23 cellular contexts compared by ENCODE assay signal in genomic region chr4:156751486-156751885, GRCh38.
DNase-seq lines count a peak whose midpoint lies in the region; ATAC-seq, FAIRE-seq and TF ChIP-seq lines count a peak whose summit lies in the region.
"Had no signal": no experiment of that assay in that cellular context is flagged by ENCODE, and none has a peak within 500 bp of the region (broad histone marks: within the 10 kb centered on the region; RNA-seq: fewer than 3 reads in every experiment).

No MANE protein-coding gene starts in this region.

- CTCF ChIA-PET in WTC11 (lab: Charles Lee), result no interaction called here

- H3K4me1 ChIP-seq in RWPE2 (ENCODE audit: insufficient read depth, poor library complexity, severe bottlenecking), result peaks cover 12% of the 10 kb centered on the region

- no peaks in the 10 kb centered on the region for H3K36me3 ChIP-seq in RWPE2 (ENCODE audit: low read depth)
- H3K36me3 ChIP-seq: thoracic aorta had no signal

- no peaks in the 10 kb centered on the region for H3K27me3 Mint-ChIP-seq in natural killer cell treated with Interleukin-12 subunit alpha and Interleukin-12 subunit beta and Interleukin-15 and Interleukin-18, amount 100 ng/mL, for 72 hours
- no peaks in the 10 kb centered on the region for H3K27me3 Mint-ChIP-seq in WTC11 (ENCODE audit: low read depth)
- H3K27me3 Mint-ChIP-seq: brain; CD4-positive, alpha-beta memory T cell; memory B cell had no signal

- H3K4me3 ChIP-seq in RWPE2 (ENCODE audit: severe bottlenecking) (no peak overlapping the region), fibroblast of pulmonary artery (replicated peaks; ENCODE audit: low read depth, low read length) (no peak overlapping the region)
- H3K4me3 ChIP-seq: GM23338, K562, thoracic aorta had no signal

- H3K36me3 Mint-ChIP-seq in natural killer cell treated with Interleukin-12 subunit alpha and Interleukin-12 subunit beta and Interleukin-15 and Interleukin-18, amount 100 ng/mL, for 72 hours, result peaks cover 6% of the 10 kb centered on the region
- no peaks in the 10 kb centered on the region for H3K36me3 Mint-ChIP-seq in WTC11
- H3K36me3 Mint-ChIP-seq: brain; CD4-positive, alpha-beta memory T cell; memory B cell had no signal

- no peak overlapping the region for H3K27ac Mint-ChIP-seq in natural killer cell treated with Interleukin-12 subunit alpha and Interleukin-12 subunit beta and Interleukin-15 and Interleukin-18, amount 100 ng/mL, for 72 hours
- no peak overlapping the region for H3K27ac Mint-ChIP-seq in WTC11
- H3K27ac Mint-ChIP-seq: brain; CD4-positive, alpha-beta memory T cell; GM23338; memory B cell had no signal

- no peak for TF ChIP-seq POLR2A in H54 (IDR thresholded peaks at IDR 0.05; ENCODE audit: low read depth, low read length)

- POLR2A ChIA-PET in WTC11 (lab: Charles Lee), result no interaction called here

- ATAC-seq in RWPE2 (ENCODE audit: low read depth), result peak; percentile 51
- ATAC-seq in natural killer cell treated with Interleukin-12 subunit alpha and Interleukin-12 subunit beta and Interleukin-15 and Interleukin-18, amount 100 ng/mL, for 72 hours, result no peak
- no peak for ATAC-seq in WTC11
- ATAC-seq: activated CD4-positive, CD25-positive, alpha-beta regulatory T cell treated with anti-CD3 and anti-CD28 coated beads, Interleukin-2, amount 50 U/mL, for 24 hours; GM23338; K562; sciatic nerve had no signal

- peaks cover 12% of the 10 kb centered on the region for H3K9me3 Mint-ChIP-seq in natural killer cell treated with Interleukin-12 subunit alpha and Interleukin-12 subunit beta and Interleukin-15 and Interleukin-18, amount 100 ng/mL, for 72 hours
- H3K9me3 Mint-ChIP-seq in WTC11, result no peaks in the 10 kb centered on the region; the same call in 1 of the 2 replicates
- H3K9me3 Mint-ChIP-seq: GM23338 had no signal

- no peaks in the 10 kb centered on the region for H3K4me1 Mint-ChIP-seq in natural killer cell treated with Interleukin-12 subunit alpha and Interleukin-12 subunit beta and Interleukin-15 and Interleukin-18, amount 100 ng/mL, for 72 hours (ENCODE audit: low read depth in 2 of 2)
- H3K4me1 Mint-ChIP-seq in WTC11, result peaks cover 13% of the 10 kb centered on the region
- H3K4me1 Mint-ChIP-seq: CD4-positive, alpha-beta memory T cell; memory B cell had no signal

- no peaks in the 10 kb centered on the region for H3K9me3 ChIP-seq in RWPE2 (ENCODE audit: severe bottlenecking)
- H3K9me3 ChIP-seq: thoracic aorta had no signal

- H3K27me3 ChIP-seq in RWPE2 (ENCODE audit: insufficient read depth, poor library complexity, severe bottlenecking), result no peaks in the 10 kb centered on the region

- no peak for DNase-seq in H54 (ENCODE audit: insufficient read length, low spot score)
- DNase-seq in RWPE2 (ENCODE audit: low spot score), result no peak
- peak; percentile 49 for DNase-seq in fibroblast of pulmonary artery (ENCODE audit: low read depth)
- no peak for DNase-seq in T1000 (lab: John Stamatoyannopoulos, UW)
- DNase-seq in natural killer cell treated with Interleukin-12 subunit alpha and Interleukin-12 subunit beta and Interleukin-15 and Interleukin-18, amount 100 ng/mL, for 72 hours (ENCODE audit: low spot score), result no peak
- no peak for DNase-seq in NCI-H1436 (lab: John Stamatoyannopoulos, UW)
- no peak for DNase-seq in WTC11 (ENCODE audit: low spot score)
- DNase-seq: activated CD8-positive, alpha-beta memory T cell treated with anti-CD3 and anti-CD28 coated beads, Interleukin-2, amount 50 U/mL, for 48 hours; activated naive CD4-positive, alpha-beta T cell treated with Interleukin-2 at 50 U/mL for 16 hours; CD4-positive, alpha-beta memory T cell; effector CD4-positive, alpha-beta T cell; NCI-H1105 treated with DMSO at 0.1 percent for 48 hours; NK-92 treated with Interleukin-12 subunit alpha and Interleukin-12 subunit beta, amount 100 ng/mL, for 24 hours; Right ventricle myocardium superior; stimulated activated CD4-positive, alpha-beta T cell treated with anti-CD3 and anti-CD28 coated beads, Interleukin-4, amount 100 ng/mL, for 4 hours; T-helper 2 cell had no signal

- no peak for TF ChIP-seq CTCF in RWPE2 (IDR thresholded peaks at IDR 0.05; ENCODE audit: poor library complexity, severe bottlenecking)
- no peak for TF ChIP-seq CTCF in fibroblast of pulmonary artery (IDR thresholded peaks at IDR 0.05; ENCODE audit: low read length, missing control alignments)
- TF ChIP-seq CTCF in WTC11 (IDR thresholded peaks at IDR 0.05), result no peak

- H3K4me3 Mint-ChIP-seq in natural killer cell treated with Interleukin-12 subunit alpha and Interleukin-12 subunit beta and Interleukin-15 and Interleukin-18, amount 100 ng/mL, for 72 hours, result no peak overlapping the region
- H3K4me3 Mint-ChIP-seq in WTC11, result no peak overlapping the region
- H3K4me3 Mint-ChIP-seq: brain; CD4-positive, alpha-beta memory T cell; GM23338; memory B cell had no signal

- peak overlapping the region; percentile 47 for H3K27ac ChIP-seq in RWPE2 (ENCODE audit: poor library complexity, severe bottlenecking)
- H3K27ac ChIP-seq: thoracic aorta had no signal

- FAIRE-seq in H54 (lab: Jason Lieb, UNC), result peak; percentile 78
- FAIRE-seq: K562 had no signal

TF ChIP-seq in WTC11, 78 proteins besides CTCF, POLR2A, EP300 and RAD21:
- TF ChIP-seq ATF6 (CRISPR knock-in tag; IDR thresholded peaks at IDR 0.05), result no peak
- no peak for TF ChIP-seq FOXP4 (CRISPR knock-in tag; IDR thresholded peaks at IDR 0.05)
- TF ChIP-seq EMX1 (CRISPR knock-in tag; IDR thresholded peaks at IDR 0.05), result no peak
- TF ChIP-seq ZNF671 (CRISPR knock-in tag; IDR thresholded peaks at IDR 0.05), result no peak
- TF ChIP-seq HMGXB4 (CRISPR knock-in tag; IDR thresholded peaks at IDR 0.05), result no peak
- TF ChIP-seq TEAD4 (CRISPR knock-in tag; IDR thresholded peaks at IDR 0.05), result no peak
- no peak for TF ChIP-seq TCF7 (CRISPR knock-in tag; IDR thresholded peaks at IDR 0.05; ENCODE audit: low read depth)
- TF ChIP-seq NR1H2 (CRISPR knock-in tag; IDR thresholded peaks at IDR 0.05), result no peak
- no peak for TF ChIP-seq CREM (CRISPR knock-in tag; IDR thresholded peaks at IDR 0.05)
- no peak for TF ChIP-seq SP1 (CRISPR knock-in tag; conservative IDR thresholded peaks at IDR 0.05)
- TF ChIP-seq GRHL2 (CRISPR knock-in tag; IDR thresholded peaks at IDR 0.05; ENCODE audit: insufficient replicate concordance, severe bottlenecking), result no peak
- no peak for TF ChIP-seq GTF2I (CRISPR knock-in tag; conservative IDR thresholded peaks at IDR 0.05)
